ENCODE assay signal across 18 cellular contexts in genomic region chr16:84992700-84993075, GRCh38. TPM values are rescaled to one million over a fixed set of nuclear protein-coding genes. Genes with fewer than 3 reads are reported as not detected.
A peak's percentile ranks its signal among the peaks of the same experiment; 100 is the strongest.
DNase-seq lines count a peak whose midpoint lies in the region; ATAC-seq, FAIRE-seq and TF ChIP-seq lines count a peak whose summit lies in the region.
"Had no signal": no experiment of that assay in that cellular context is flagged by ENCODE, and none has a peak within 500 bp of the region (broad histone marks: within the 10 kb centered on the region; RNA-seq: fewer than 3 reads in every experiment).

No MANE protein-coding gene starts in this region.

- H3K9ac ChIP-seq in trophoblast cell (ENCODE audit: low read length) = no peak overlapping the region
- H3K9ac ChIP-seq: BLaER1 had no signal

- peaks cover 2% of the 10 kb centered on the region for H3K79me2 ChIP-seq in trophoblast cell (ENCODE audit: control insufficient read depth, insufficient read depth, low read length, poor library complexity)

- H2BK12ac ChIP-seq in trophoblast cell (ENCODE audit: low read length) = no peak overlapping the region

- ATAC-seq in RWPE2 (ENCODE audit: low read depth) = no peak
- ATAC-seq: activated CD8-positive, alpha-beta T cell treated with anti-CD3 and anti-CD28 coated beads, Interleukin-2, amount 10 ng/mL, durations not matched to agents 7 days and 5 days; left cardiac atrium; natural killer cell treated with Interleukin-12 subunit alpha and Interleukin-12 subunit beta and Interleukin-15 and Interleukin-18, amount 100 ng/mL, for 72 hours; stimulated activated naive CD8-positive, alpha-beta T cell treated with anti-CD3 and anti-CD28 coated beads, Interleukin-15, Interleukin-2, amounts not matched to agents 100 U/mL and 50 U/mL, for 24 hours had no signal

- H3K4me1 ChIP-seq in RWPE2 (ENCODE audit: insufficient read depth, poor library complexity, severe bottlenecking) (peaks cover 35% of the 10 kb centered on the region), small intestine (ENCODE audit: control insufficient read depth in 2 of 2, insufficient read depth in 1 of 2, low read depth in 1 of 2, low read length in 1 of 2) (peaks cover 9 to 10% of the 10 kb centered on the region in 2 donors), trophoblast cell (ENCODE audit: control insufficient read depth in 1 of 2, insufficient read depth in 2 of 2, low read length in 2 of 2) (peaks cover 3 to 13% of the 10 kb centered on the region in 2 experiments)

- no peak overlapping the region for H2AFZ ChIP-seq in trophoblast cell (ENCODE audit: insufficient read depth, low read length, poor library complexity)

- no peaks in the 10 kb centered on the region for H3K79me1 ChIP-seq in trophoblast cell (ENCODE audit: low read length)

- H3K27ac ChIP-seq in RWPE2 (ENCODE audit: poor library complexity, severe bottlenecking) (peak overlapping the region; percentile 99), small intestine (ENCODE audit: low read depth in 1 of 2, low read length in 1 of 2) (peak overlapping the region; percentile 41 to 77), trophoblast cell (ENCODE audit: low read depth, low read length) (no peak overlapping the region)
- H3K27ac ChIP-seq: BLaER1 had no signal

- no peak overlapping the region for H3K14ac ChIP-seq in trophoblast cell (ENCODE audit: low read length)

- H2AK5ac ChIP-seq in trophoblast cell (ENCODE audit: low read length) = no peak overlapping the region

- H3K23ac ChIP-seq in trophoblast cell (ENCODE audit: low read length) = no peak overlapping the region

- no peak overlapping the region for H3K4me2 ChIP-seq in trophoblast cell (ENCODE audit: low read length)
- H3K4me2 ChIP-seq: BLaER1, smooth muscle cell had no signal

- TF ChIP-seq CTCF in RWPE2 (IDR thresholded peaks at IDR 0.05; ENCODE audit: poor library complexity, severe bottlenecking) (no peak), fibroblast of the aortic adventitia (IDR thresholded peaks at IDR 0.05; ENCODE audit: insufficient read depth, low read length) (no peak)

- H3K4ac ChIP-seq in trophoblast cell (ENCODE audit: low read depth, low read length) = no peak overlapping the region

- H2BK120ac ChIP-seq in trophoblast cell (ENCODE audit: insufficient read depth, low read length, poor library complexity) = no peak overlapping the region

- H2BK5ac ChIP-seq in trophoblast cell (ENCODE audit: low read depth, low read length, poor library complexity) = no peak overlapping the region

- H3K36me3 ChIP-seq in RWPE2 (ENCODE audit: low read depth) (peaks cover 86% of the 10 kb centered on the region), small intestine (ENCODE audit: control insufficient read depth in 2 of 2, insufficient read depth in 2 of 2, low read length in 2 of 2) (peaks cover 6 to 20% of the 10 kb centered on the region in 2 donors), trophoblast cell (ENCODE audit: control insufficient read depth in 1 of 2, insufficient read depth in 2 of 2, low read length in 2 of 2) (peaks cover 40 to 46% of the 10 kb centered on the region in 2 experiments)

- no peak overlapping the region for H4K91ac ChIP-seq in trophoblast cell (ENCODE audit: low read depth, low read length)

- H4K8ac ChIP-seq in trophoblast cell (ENCODE audit: low read depth, low read length) = no peak overlapping the region

- peak; percentile 46 for DNase-seq in AG20443 (ENCODE audit: low spot score)
- DNase-seq in RWPE2 (ENCODE audit: low spot score) = no peak
- peak; percentile 75 for DNase-seq in fibroblast of the aortic adventitia (ENCODE audit: low read depth)
- no peak for DNase-seq in small intestine
- no peak for DNase-seq in NCI-H2081 (lab: John Stamatoyannopoulos, UW)
- no peak for DNase-seq in SW 1271 (lab: John Stamatoyannopoulos, UW)
- no peak for DNase-seq in trophoblast cell
- DNase-seq in HUDEP-2 (lab: John Stamatoyannopoulos, UW; ENCODE audit: unreplicated experiment in 76 of 76) = no peak
- DNase-seq: activated CD8-positive, alpha-beta T cell treated with anti-CD3 and anti-CD28 coated beads, Interleukin-2, amount 10 ng/mL, durations not matched to agents 7 days and 5 days; activated effector memory CD4-positive, alpha-beta T cell treated with anti-CD3 and anti-CD28 coated beads, Interleukin-2, amount 50 U/mL, for 16 hours; heart right ventricle; left cardiac atrium; NCI-H1092; stimulated activated naive CD8-positive, alpha-beta T cell treated with anti-CD3 and anti-CD28 coated beads, Interleukin-15, Interleukin-2, amounts not matched to agents 100 U/mL and 50 U/mL, for 24 hours had no signal

- WGBS in small intestine, 3 donors = 42 to 54% (median 43%) methylated on average over 3 of the region's 3 CpGs
- WGBS in trophoblast cell (ENCODE audit: extremely low coverage, insufficient coverage, insufficient read length) = no CpG with 5 or more reads among the region's 3 CpGs

- FAIRE-seq in small intestine (lab: Jason Lieb, UNC) = no peak
- FAIRE-seq: GM12891 had no signal

- H3K4me3 ChIP-seq in RWPE2 (ENCODE audit: severe bottlenecking) (no peak overlapping the region), fibroblast of the aortic adventitia (ENCODE audit: low read depth, low read length) (no peak overlapping the region), small intestine (ENCODE audit: low read depth in 1 of 2, low read length in 2 of 2) (no peak overlapping the region), trophoblast cell (ENCODE audit: low read depth, low read length) (no peak overlapping the region)
- H3K4me3 ChIP-seq: BLaER1, heart right ventricle, smooth muscle cell had no signal

- H3K9me3 ChIP-seq in RWPE2 (ENCODE audit: severe bottlenecking) = no peaks in the 10 kb centered on the region
- H3K9me3 ChIP-seq in small intestine (ENCODE audit: control insufficient read depth, low read depth) = no peaks in the 10 kb centered on the region
- peaks cover 2% of the 10 kb centered on the region for H3K9me3 ChIP-seq in trophoblast cell (ENCODE audit: insufficient read depth, low read depth, low read length)
- H3K9me3 ChIP-seq: BLaER1, heart right ventricle had no signal

- no peak overlapping the region for H3K18ac ChIP-seq in trophoblast cell (ENCODE audit: low read length)

- no peak overlapping the region for H4K12ac ChIP-seq in trophoblast cell (ENCODE audit: low read depth, low read length)

- H3K27me3 ChIP-seq in RWPE2 (ENCODE audit: insufficient read depth, poor library complexity, severe bottlenecking) (no peaks in the 10 kb centered on the region), small intestine (ENCODE audit: control insufficient read depth in 2 of 2, insufficient read depth in 2 of 2, low read length in 2 of 2) (no peaks in the 10 kb centered on the region), trophoblast cell (ENCODE audit: insufficient read depth, low read length) (no peaks in the 10 kb centered on the region)
- H3K27me3 ChIP-seq: BLaER1, heart right ventricle had no signal

RNA-seq across cellular contexts. Expression of gene ZDHHC7, which starts 18.6 kb away (rescaled TPM):
- 45.6 and 82.5 TPM in 2 replicates for total RNA-seq in fibroblast of the aortic adventitia (ENCODE audit: low replicate concordance)
- polyA plus RNA-seq in small intestine = 10 to 100 TPM; 16.5 to 30.4 (median 23.9) TPM
- polyA plus RNA-seq in trophoblast cell (2013) = 46.3 and 46.6 TPM in 2 replicates

RNA-seq across cellular contexts. Expression of gene KIAA0513, which starts 34.9 kb away (rescaled TPM):
- 21.5 and 28.3 TPM in 2 replicates for total RNA-seq in fibroblast of the aortic adventitia (ENCODE audit: low replicate concordance)
- polyA plus RNA-seq in small intestine = 1 to 10 TPM; 2.9 to 8.1 (median 4.6) TPM
- polyA plus RNA-seq in trophoblast cell (2013) = 11.0 and 11.8 TPM in 2 replicates

Comparison
In these comparisons a context has a peak if more than half of its experiments do, and no peak if none do; other contexts are left out.
1. DNase-seq: peak in AG20443 (single experiment) and fibroblast of the aortic adventitia (single experiment); none in RWPE2 (single experiment), small intestine (single experiment), NCI-H2081 (0 of 2), SW 1271 (0 of 2), trophoblast cell (0 of 2) and HUDEP-2 (0 of 76).